32 cellular contexts compared by ENCODE assay signal in genomic region chr7:25431956-25432355, GRCh38.
"Had no signal": no experiment of that assay in that cellular context is flagged by ENCODE, and none has a peak within 500 bp of the region (broad histone marks: within the 10 kb centered on the region; RNA-seq: fewer than 3 reads in every experiment).

No MANE protein-coding gene starts in this region.

- DNase-seq: activated B cell treated with CpG ODN at 0.5 μM for 24 hours; activated CD4-positive, alpha-beta memory T cell treated with anti-CD3 and anti-CD28 coated beads for 36 hours; activated CD4-positive, alpha-beta T cell treated with anti-CD3 and anti-CD28 coated beads for 4 hours; activated CD4-positive, alpha-beta T cell treated with anti-CD3 and anti-CD28 coated beads, Interleukin-2, amount 10 ng/mL, durations not matched to agents 24 days and 14 days; activated CD4-positive, alpha-beta T cell treated with anti-CD3 and anti-CD28 coated beads, Interleukin-2, amount 50 U/mL, for 1 hour; activated CD4-positive, alpha-beta T cell treated with anti-CD3 and anti-CD28 coated beads, Interleukin-2, amount 50 U/mL, for 4 hours; activated CD4-positive, CD25-positive, alpha-beta regulatory T cell treated with anti-CD3 and anti-CD28 coated beads, Interleukin-2, amount 50 U/mL, for 72 hours; activated CD8-positive, alpha-beta memory T cell treated with anti-CD3 and anti-CD28 coated beads, Interleukin-2, amount 50 U/mL, for 4 hours; activated CD8-positive, alpha-beta T cell treated with anti-CD3 and anti-CD28 coated beads for 36 hours; activated effector memory CD4-positive, alpha-beta T cell treated with anti-CD3 and anti-CD28 coated beads, Interleukin-2, amount 50 U/mL, for 16 hours; activated gamma-delta T cell treated with Interleukin-2 at 50 U/mL for 16 hours; activated naive CD4-positive, alpha-beta T cell; activated naive CD4-positive, alpha-beta T cell treated with anti-CD3 and anti-CD28 coated beads for 36 hours; activated naive CD4-positive, alpha-beta T cell treated with anti-CD3 and anti-CD28 coated beads, Interleukin-2, amount 50 U/mL, for 16 hours; activated naive CD8-positive, alpha-beta T cell treated with anti-CD3 and anti-CD28 coated beads for 36 hours; activated T-cell treated with anti-CD3 and anti-CD28 coated beads for 4 hours; activated T-cell treated with anti-CD3 and anti-CD28 coated beads, Interleukin-2, amount 50 U/mL, for 1 hour; activated T-cell treated with anti-CD3 and anti-CD28 coated beads, Interleukin-2, amount 50 U/mL, for 4 hours; activated T-cell treated with anti-CD3 and anti-CD28 coated beads, Interleukin-2, amount 50 U/mL, for 72 hours; adrenal gland; amniotic stem cell; aorta; body of pancreas; brain microvascular endothelial cell; central memory CD4-positive, alpha-beta T cell; T-helper 1 cell; T-helper 2 cell; T-helper 9 cell had no signal

- FAIRE-seq: astrocyte, TTC549 had no signal

- ATAC-seq: activated CD8-positive, alpha-beta T cell treated with anti-CD3 and anti-CD28 coated beads for 36 hours; activated naive CD4-positive, alpha-beta T cell treated with anti-CD3 and anti-CD28 coated beads, Interleukin-2, amount 50 U/mL, for 72 hours; activated T-cell treated with anti-CD3 and anti-CD28 coated beads, Interleukin-2, amount 50 U/mL, for 4 hours; activated T-cell treated with anti-CD3 and anti-CD28 coated beads, Interleukin-2, amount 50 U/mL, for 72 hours; activated T-helper 17 cell treated with anti-CD3 and anti-CD28 coated beads, Interleukin-2, amount 50 U/mL, for 72 hours; body of pancreas had no signal
